In the genomic region with DNA sequence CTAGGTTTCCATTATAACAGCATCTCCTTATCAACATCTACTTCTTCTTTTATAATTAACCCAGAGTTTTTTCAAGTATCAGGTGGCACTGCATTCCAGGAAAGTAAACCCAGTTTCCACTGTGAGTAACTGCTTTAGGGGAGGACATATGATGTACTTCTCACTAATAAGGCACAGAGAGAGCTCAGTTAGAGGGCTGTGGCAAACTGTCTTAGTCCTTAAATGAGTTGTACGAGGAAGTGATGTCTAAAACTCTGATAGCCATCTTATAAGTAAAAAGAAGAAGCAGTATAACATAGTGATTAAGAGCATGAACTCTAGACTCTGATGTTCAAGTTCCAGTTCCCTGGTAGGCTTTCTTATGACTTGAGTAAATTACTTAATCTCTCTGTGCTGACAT, we compare ENCODE assay signal across 10 cellular contexts. TPM values are rescaled to one million over a fixed set of nuclear protein-coding genes. Genes with fewer than 3 reads are reported as not detected.
DNase-seq lines count a peak whose midpoint lies in the region; ATAC-seq, FAIRE-seq and TF ChIP-seq lines count a peak whose summit lies in the region.
"Had no signal": no experiment of that assay in that cellular context is flagged by ENCODE, and none has a peak within 500 bp of the region (broad histone marks: within the 10 kb centered on the region; RNA-seq: fewer than 3 reads in every experiment).

No MANE protein-coding gene starts in this region.

- no peak for DNase-seq in keratinocyte (ENCODE audit: low read depth, low spot score)
- no peak for DNase-seq in NCI-H345 treated with DMSO at 0.1 percent for 48 hours (lab: John Stamatoyannopoulos, UW; ENCODE audit: unreplicated experiment)
- no peak for DNase-seq in NCI-H226
- no peak for DNase-seq in activated effector memory CD4-positive, alpha-beta T cell treated with Interleukin-2 at 50 U/mL for 16 hours
- no peak for DNase-seq in DMS153 treated with DMSO at 0.1 percent for 48 hours (lab: John Stamatoyannopoulos, UW; ENCODE audit: unreplicated experiment)

- no peaks in the 10 kb centered on the region for H3K9me1 ChIP-seq in keratinocyte (ENCODE audit: control insufficient read depth, extremely low read depth, insufficient read depth, low read length)

- H3K4me3 ChIP-seq in keratinocyte (ENCODE audit: control insufficient read depth in 2 of 3, extremely low read depth in 1 of 3, insufficient read depth in 2 of 3, low read depth in 1 of 3, low read length in 3 of 3): no peak overlapping the region

- no peak overlapping the region for H2AFZ ChIP-seq in keratinocyte (ENCODE audit: control insufficient read depth, low read length)

- H3K36me3 ChIP-seq in KOPT-K1 (ENCODE audit: insufficient read depth, low read length): no peaks in the 10 kb centered on the region
- no peaks in the 10 kb centered on the region for H3K36me3 ChIP-seq in keratinocyte (ENCODE audit: control insufficient read depth in 2 of 2, extremely low read depth in 1 of 2, insufficient read depth in 2 of 2, low read length in 2 of 2)

- dilution Hi-C loops in keratinocyte (cut with MboI; ENCODE audit: extremely low pct_ligation_motif_present, low sequenced_read_pairs): no loop called here

- no peaks in the 10 kb centered on the region for H4K20me1 ChIP-seq in keratinocyte (ENCODE audit: control insufficient read depth, extremely low read depth, insufficient read depth, low read length)

- H3K27ac ChIP-seq in KOPT-K1 (ENCODE audit: low read depth, low read length, poor library complexity, severe bottlenecking): peak overlapping the region; percentile 65
- peak overlapping the region; percentile 6 for H3K27ac ChIP-seq in keratinocyte (ENCODE audit: control insufficient read depth, insufficient read depth, low read length)

- TF ChIP-seq CTCF in keratinocyte (optimal IDR thresholded peaks at IDR 0.05 in 1 of 3, IDR thresholded peaks at IDR 0.05 in 1 of 3, conservative IDR thresholded peaks at IDR 0.05 in 1 of 3; ENCODE audit: extremely low read depth in 1 of 3, insufficient read depth in 2 of 3, low read length in 3 of 3): no peak

- no peak overlapping the region for H3K4me2 ChIP-seq in keratinocyte (ENCODE audit: control insufficient read depth, extremely low read depth, insufficient read depth, low read depth, low read length)

- no peaks in the 10 kb centered on the region for H3K9me3 ChIP-seq in KOPT-K1 (ENCODE audit: insufficient read depth, low read length, poor library complexity, severe bottlenecking)
- H3K9me3 ChIP-seq in keratinocyte (ENCODE audit: control insufficient read depth, low read depth, low read length): no peaks in the 10 kb centered on the region

- no peaks in the 10 kb centered on the region for H3K79me2 ChIP-seq in keratinocyte (ENCODE audit: control insufficient read depth, insufficient read depth, low read length)

- no peaks in the 10 kb centered on the region for H3K27me3 ChIP-seq in keratinocyte (ENCODE audit: control insufficient read depth, extremely low read depth, insufficient read depth, low read length)

- FAIRE-seq in keratinocyte (lab: Jason Lieb, UNC): no peak
- FAIRE-seq: G401.6 had no signal

- ATAC-seq in GM18867 (IDR thresholded peaks at IDR 0.05; ENCODE audit: unreplicated experiment): peak; percentile 88
- peak; percentile 70 for ATAC-seq in GM21723 (IDR thresholded peaks at IDR 0.05; ENCODE audit: unreplicated experiment)
- ATAC-seq: Panc1 had no signal

- H3K4me1 ChIP-seq in keratinocyte (ENCODE audit: control insufficient read depth, extremely low read depth, insufficient read depth, low read length): peaks cover 39% of the 10 kb centered on the region

- no peak overlapping the region for H3K9ac ChIP-seq in keratinocyte (ENCODE audit: control insufficient read depth, extremely low read depth, insufficient read depth, low read length)

RNA-seq across cellular contexts. Expression of a gene that starts 58.7 kb away (rescaled TPM):
- polyA plus RNA-seq in keratinocyte: 36.9 to 222 TPM (median 117 TPM) in 3 replicates
- 14.7 TPM for polyA plus RNA-seq in keratinocyte (2011; ENCODE audit: low read depth)
- polyA plus RNA-seq in keratinocyte (2011; cell fraction: cytosol; rRNA removed): 32.7 and 53.3 TPM in 2 replicates
- polyA plus RNA-seq in keratinocyte (2011; cell fraction: nucleus; rRNA removed): 344 and 399 TPM in 2 replicates
- polyA plus RNA-seq in keratinocyte (2012; ENCODE audit: low replicate concordance): 19.7 and 36.8 TPM in 2 replicates
- polyA minus RNA-seq in keratinocyte: 34.1 to 277 TPM (median 173 TPM) in 3 replicates
- 101 TPM for polyA minus RNA-seq in keratinocyte (2011; cell fraction: cytosol; rRNA and poly(A)+ RNA removed)
- 337 and 687 TPM in 2 replicates for polyA minus RNA-seq in keratinocyte (2011; cell fraction: nucleus; rRNA and poly(A)+ RNA removed)
